In genomic region chr1:62599044-62599443, GRCh38 we compare ENCODE assay signal across 29 cellular contexts. TPM values are rescaled to one million over a fixed set of nuclear protein-coding genes. Genes with fewer than 3 reads are reported as not detected.
DNase-seq lines count a peak whose midpoint lies in the region; ATAC-seq, FAIRE-seq and TF ChIP-seq lines count a peak whose summit lies in the region.
"Had no signal": no experiment of that assay in that cellular context is flagged by ENCODE, and none has a peak within 500 bp of the region (broad histone marks: within the 10 kb centered on the region; RNA-seq: fewer than 3 reads in every experiment).

No MANE protein-coding gene starts in this region.

- no peak for TF ChIP-seq POLR2A in GM12892 (IDR thresholded peaks at IDR 0.05; ENCODE audit: low read depth, low read length)

- H3K9me3 ChIP-seq in kidney (ENCODE audit: control insufficient read depth in 1 of 2, low read length in 2 of 2), result no peaks in the 10 kb centered on the region
- H3K9me3 ChIP-seq in BE2C, result no peaks in the 10 kb centered on the region
- H3K9me3 ChIP-seq: gastroesophageal sphincter, lower lobe of right lung, SJSA1, thyroid gland had no signal

- peaks cover 0 to 10% of the 10 kb centered on the region in 2 donors for H3K4me1 ChIP-seq in kidney (ENCODE audit: control insufficient read depth in 1 of 2, insufficient read depth in 1 of 2, low read depth in 1 of 2, low read length in 2 of 2)
- no peaks in the 10 kb centered on the region for H3K4me1 ChIP-seq in BE2C
- H3K4me1 ChIP-seq: gastroesophageal sphincter, lower lobe of right lung, SJSA1, thyroid gland had no signal

- TF ChIP-seq CTCF in 22Rv1 (IDR thresholded peaks at IDR 0.05) (no peak), brain microvascular endothelial cell (IDR thresholded peaks at IDR 0.05; ENCODE audit: low read depth, low read length, missing control alignments) (no peak), kidney (IDR thresholded peaks at IDR 0.05; ENCODE audit: borderline replicate concordance, extremely low read depth, insufficient read depth) (no peak), BE2C (IDR thresholded peaks at IDR 0.05; ENCODE audit: low read depth, low read length) (no peak)

- in situ Hi-C loops in brain microvascular endothelial cell (cut with HindIII; ENCODE audit: low pct_ligation_motif_present, low sequenced_read_pairs), result no loop called here

- no peaks in the 10 kb centered on the region for H3K36me3 ChIP-seq in brain microvascular endothelial cell (replicated peaks)
- no peaks in the 10 kb centered on the region for H3K36me3 ChIP-seq in kidney (ENCODE audit: control insufficient read depth in 1 of 2, insufficient read depth in 2 of 2, low read length in 2 of 2)
- no peaks in the 10 kb centered on the region for H3K36me3 ChIP-seq in BE2C
- H3K36me3 ChIP-seq: gastroesophageal sphincter, lower lobe of right lung, SJSA1, thyroid gland had no signal

- peak overlapping the region in 1 of 2 donors; percentile 28 for H3K9ac ChIP-seq in kidney (ENCODE audit: low read length in 2 of 2)

- intact Hi-C loops in kidney (cut with DNase I), result no loop called here

- no peak for ATAC-seq in GM21526 (IDR thresholded peaks at IDR 0.05; ENCODE audit: low FRiP score, unreplicated experiment)
- ATAC-seq: gastroesophageal sphincter; K562; lower lobe of right lung; sciatic nerve; stimulated activated naive CD8-positive, alpha-beta T cell treated with anti-CD3 and anti-CD28 coated beads, Interleukin-15, Interleukin-2, amounts not matched to agents 100 U/mL and 50 U/mL, for 24 hours had no signal

- H3K27ac ChIP-seq in 22Rv1 (peak overlapping the region; percentile 48), brain microvascular endothelial cell (peak overlapping the region; percentile 38), kidney (ENCODE audit: low read depth in 2 of 2, low read length in 2 of 2) (peak overlapping the region in 1 of 2 donors; percentile 17)
- H3K27ac ChIP-seq: gastroesophageal sphincter, lower lobe of right lung, SJSA1, thyroid gland had no signal

- DNase-seq in GM12892 (ENCODE audit: insufficient read length), result no peak
- peak; percentile 56 for DNase-seq in brain microvascular endothelial cell
- DNase-seq in kidney, result no peak
- DNase-seq in NCI-H524 (lab: John Stamatoyannopoulos, UW), result no peak
- no peak for DNase-seq in BE2C
- no peak for DNase-seq in NCI-H748 (lab: John Stamatoyannopoulos, UW; ENCODE audit: unreplicated experiment)
- DNase-seq: activated CD4-positive, alpha-beta T cell treated with anti-CD3 and anti-CD28 coated beads, Interleukin-2, amount 10 ng/mL, durations not matched to agents 24 days and 14 days; effector CD8-positive, alpha-beta T cell; erythroblast; hypothalamus; lower lobe of right lung; MM.1S; NCI-H1436; NCI-H748 treated with DMSO at 0.1 percent for 48 hours; stimulated activated CD4-positive, alpha-beta T cell treated with anti-CD3 and anti-CD28 coated beads, Interleukin-4, amount 100 ng/mL, for 4 hours; stimulated activated naive CD8-positive, alpha-beta T cell treated with anti-CD3 and anti-CD28 coated beads, Interleukin-15, Interleukin-2, amounts not matched to agents 100 U/mL and 50 U/mL, for 24 hours; thyroid gland had no signal

- no peaks in the 10 kb centered on the region for H3K27me3 ChIP-seq in brain microvascular endothelial cell (replicated peaks)
- H3K27me3 ChIP-seq in BE2C, result no peaks in the 10 kb centered on the region
- H3K27me3 ChIP-seq: gastroesophageal sphincter, SJSA1, thyroid gland had no signal

- FAIRE-seq in GM12892 (lab: Jason Lieb, UNC) (peak; percentile 46), kidney (lab: Jason Lieb, UNC) (no peak)
- FAIRE-seq: colon, K562 had no signal

- H3K4me3 ChIP-seq in brain microvascular endothelial cell (ENCODE audit: low read depth, low read length) (no peak overlapping the region), kidney (ENCODE audit: low read length in 2 of 2) (peak overlapping the region; percentile 58 to 65), BE2C (ENCODE audit: low read depth, low read length) (no peak overlapping the region)
- H3K4me3 ChIP-seq: gastroesophageal sphincter, K562, lower lobe of right lung, SJSA1, thyroid gland had no signal

RNA-seq across cellular contexts. Expression of gene ANGPTL3, which starts 1.7 kb away (rescaled TPM):
- polyA plus RNA-seq in GM12892 (2012; ENCODE audit: missing spikeins), result 0.19 TPM
- 0.41 TPM for total RNA-seq in kidney
- polyA plus RNA-seq in kidney (ENCODE audit: insufficient read depth, low read depth, low replicate concordance), result 19.2 TPM
- not detected for polyA plus RNA-seq in BE2C (2012; ENCODE audit: insufficient read depth, insufficient read length, low read depth)
- total RNA-seq: activated CD4-positive, alpha-beta T cell treated with anti-CD3 and anti-CD28 coated beads, Interleukin-2, amount 10 ng/mL, durations not matched to agents 24 days and 14 days; activated naive CD4-positive, alpha-beta T cell treated with anti-CD3 and anti-CD28 coated beads, Interleukin-2, amount 50 U/mL, for 72 hours; gastroesophageal sphincter; K562; lower lobe of right lung; mononuclear cell; natural killer cell treated with Interleukin-12 subunit alpha and Interleukin-12 subunit beta and Interleukin-15 and Interleukin-18, amount 100 ng/mL, for 72 hours; sciatic nerve; SJSA1; T-helper 1 cell treated with Interleukin-12 subunit alpha and Interleukin-12 subunit beta and Interleukin-4 antibody, amounts not matched to agents 30 ng/mL and 1 ng/mL, for 36 hours; thyroid gland had no signal
- polyA plus RNA-seq: CD14-positive monocyte, K562 had no signal

Comparison
In these comparisons a context has a peak if more than half of its experiments do, and no peak if none do; other contexts are left out.
1. H3K4me3 ChIP-seq: peak in kidney (2 of 2); none in brain microvascular endothelial cell (single experiment) and BE2C (single experiment).